8 cellular contexts compared by ENCODE assay signal in the genomic region with DNA sequence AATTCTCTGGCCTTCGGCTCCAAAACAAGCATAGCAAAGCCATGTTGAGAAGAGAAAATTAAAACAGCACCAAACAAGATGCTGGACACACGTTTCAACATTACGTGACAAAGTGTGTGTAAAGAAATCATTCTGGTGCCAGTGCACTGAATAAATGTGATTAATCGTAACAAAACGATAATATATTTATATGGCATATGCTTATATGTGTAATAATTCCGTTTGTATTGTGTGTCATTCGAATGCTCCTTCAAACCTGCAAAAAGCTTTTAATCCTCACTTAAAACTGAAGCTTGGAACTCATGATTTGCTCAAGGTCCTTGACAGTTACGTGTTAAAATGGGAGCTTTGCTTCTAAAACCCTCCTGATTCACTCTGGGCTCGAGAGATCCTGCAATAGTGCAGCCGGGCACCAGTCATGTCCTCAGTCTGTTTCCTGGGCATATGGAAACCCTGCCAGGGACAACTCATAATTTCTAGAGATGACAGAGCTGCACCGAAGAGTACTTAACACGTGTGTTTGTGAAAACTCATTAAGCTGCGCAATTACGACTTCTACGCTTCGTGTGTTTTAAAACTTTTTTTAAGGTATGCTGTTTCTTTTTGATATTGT. TPM values are rescaled to one million over a fixed set of nuclear protein-coding genes. Genes with fewer than 3 reads are reported as not detected.
A peak's percentile ranks its signal among the peaks of the same experiment; 100 is the strongest.
DNase-seq lines count a peak whose midpoint lies in the region; ATAC-seq and TF ChIP-seq lines count a peak whose summit lies in the region.

No MANE protein-coding gene starts in this region.

- peaks cover 43% of the 10 kb centered on the region for H3K36me3 Mint-ChIP-seq in CD8-positive, alpha-beta T cell
- H3K36me3 Mint-ChIP-seq in chondrocyte (ENCODE audit: low read depth) (peaks cover 16% of the 10 kb centered on the region), neural crest cell (ENCODE audit: low read depth) (peaks cover 21% of the 10 kb centered on the region)

- no peaks in the 10 kb centered on the region for H3K27me3 Mint-ChIP-seq in CD8-positive, alpha-beta T cell (ENCODE audit: low read depth)
- H3K27me3 Mint-ChIP-seq in chondrocyte (ENCODE audit: low read depth) (no peaks in the 10 kb centered on the region), neural crest cell (ENCODE audit: low read depth) (peaks cover 4% of the 10 kb centered on the region)

- TF ChIP-seq CTCF in CD8-positive, alpha-beta T cell (IDR thresholded peaks at IDR 0.05), result no peak
- TF ChIP-seq CTCF in LNCaP clone FGC (IDR thresholded peaks at IDR 0.05; ENCODE audit: control insufficient read depth, extremely low read depth, insufficient read depth) (no peak), chondrocyte (IDR thresholded peaks at IDR 0.05) (peak; percentile 48), neural crest cell (conservative IDR thresholded peaks at IDR 0.05) (peak; percentile 27)

- no peak overlapping the region for H3K4me3 ChIP-seq in CD8-positive, alpha-beta T cell (ENCODE audit: low read depth, low read length)
- peak overlapping the region; percentile 90 for H3K4me3 ChIP-seq in LNCaP clone FGC (ENCODE audit: low read depth, low read length)

- peak overlapping the region; percentile 97 for H3K4me3 Mint-ChIP-seq in CD8-positive, alpha-beta T cell
- H3K4me3 Mint-ChIP-seq in chondrocyte (ENCODE audit: unreplicated experiment) (peak overlapping the region; percentile 87), neural crest cell (peak overlapping the region; percentile 99)

- ATAC-seq in CD8-positive, alpha-beta T cell, result no peak

- no peak for DNase-seq in CD8-positive, alpha-beta T cell
- DNase-seq in LNCaP clone FGC (ENCODE audit: low read depth) (no peak), chondrocyte (ENCODE audit: low spot score) (no peak), neural crest cell (ENCODE audit: low read depth, low spot score) (no peak), erythroblast (lab: John Stamatoyannopoulos, UW) (no peak), UCSD-AML1 (lab: John Stamatoyannopoulos, UW; ENCODE audit: unreplicated experiment) (no peak), GM19240 (ENCODE audit: insufficient read length, low spot score) (no peak), NCI-H526 treated with DMSO at 0.1 percent for 48 hours (lab: John Stamatoyannopoulos, UW) (no peak)

- no peaks in the 10 kb centered on the region for H3K9me3 Mint-ChIP-seq in CD8-positive, alpha-beta T cell
- H3K9me3 Mint-ChIP-seq in chondrocyte (ENCODE audit: low read depth) (no peaks in the 10 kb centered on the region), neural crest cell (no peaks in the 10 kb centered on the region)

- H3K27ac Mint-ChIP-seq in CD8-positive, alpha-beta T cell, result peak overlapping the region; percentile 98
- peak overlapping the region; percentile 88 for H3K27ac Mint-ChIP-seq in chondrocyte (ENCODE audit: unreplicated experiment)
- no peak overlapping the region for H3K27ac Mint-ChIP-seq in neural crest cell (ENCODE audit: unreplicated experiment)

- CTCF ChIA-PET in CD8-positive, alpha-beta T cell (lab: Charles Lee), result interaction anchor here (0.5 to 12.2 kb wide), 49 partner anchors 9 to 327 kb away, joined by 3 to 171 read pairs (median 4); a partner anchor contains a TSS

- peaks cover 19% of the 10 kb centered on the region for H3K36me3 ChIP-seq in CD8-positive, alpha-beta T cell (ENCODE audit: insufficient read depth, low read length)

- no peaks in the 10 kb centered on the region for H3K27me3 ChIP-seq in CD8-positive, alpha-beta T cell (ENCODE audit: insufficient read depth, low read length)

- H3K4me1 Mint-ChIP-seq in CD8-positive, alpha-beta T cell (ENCODE audit: low read depth), result peaks cover 43% of the 10 kb centered on the region
- peaks cover 36% of the 10 kb centered on the region for H3K4me1 Mint-ChIP-seq in chondrocyte (ENCODE audit: low read depth)
- H3K4me1 Mint-ChIP-seq in neural crest cell, result peaks cover 31% of the 10 kb centered on the region

- TF ChIP-seq POLR2A in erythroblast (IDR thresholded peaks at IDR 0.05; ENCODE audit: low read length), result no peak

- intact Hi-C loops in CD8-positive, alpha-beta T cell (cut with DNase I, micrococcal nuclease), result loop anchor here (1.0 to 5.0 kb wide), 13 partner anchors 13 to 763 kb away; a partner anchor contains a TSS

- H3K4me1 ChIP-seq in CD8-positive, alpha-beta T cell (ENCODE audit: insufficient read depth, low read length), result peaks cover 29% of the 10 kb centered on the region

- no peak overlapping the region for H3K27ac ChIP-seq in CD8-positive, alpha-beta T cell (ENCODE audit: low read depth, low read length)

- POLR2A ChIA-PET in CD8-positive, alpha-beta T cell (lab: Charles Lee), result interaction anchor here (0.6 to 4.7 kb wide), 28 partner anchors 9 to 729 kb away, joined by 3 to 88 read pairs (median 5); a partner anchor contains a TSS

- no peaks in the 10 kb centered on the region for H3K9me3 ChIP-seq in CD8-positive, alpha-beta T cell (ENCODE audit: low read length)

RNA-seq across cellular contexts. Expression of a gene that starts 0.7 kb away (rescaled TPM):
- 100 to 1,000 TPM; 174 to 199 TPM for total RNA-seq in CD8-positive, alpha-beta T cell
- total RNA-seq in chondrocyte, result 69.5 to 103 TPM (median 76.0 TPM) in 3 replicates
- total RNA-seq in neural crest cell, result 154 and 163 TPM in 2 replicates

RNA-seq across cellular contexts. Expression of a gene that starts 30.2 kb away (rescaled TPM):
- 10 to 100 TPM; 16.4 to 20.1 TPM for total RNA-seq in CD8-positive, alpha-beta T cell
- total RNA-seq in chondrocyte (50.6 to 54.0 TPM (median 52.4 TPM) in 3 replicates), neural crest cell (77.1 and 80.2 TPM in 2 replicates)

RNA-seq across cellular contexts. Expression of a gene that starts 39.9 kb away (rescaled TPM):
- total RNA-seq in CD8-positive, alpha-beta T cell, result 100 to 1,000 TPM in 1 of 2 experiments, 10 to 100 TPM in 1; 97.4 to 109 TPM
- total RNA-seq in chondrocyte (21.3 to 23.5 TPM (median 23.0 TPM) in 3 replicates), neural crest cell (41.3 and 43.1 TPM in 2 replicates)

RNA-seq across cellular contexts. Expression of a gene that starts 44.8 kb away (rescaled TPM):
- total RNA-seq in CD8-positive, alpha-beta T cell, result 10 to 100 TPM; 80.0 to 83.1 TPM
- 0.05 TPM in 1 of 3 replicates, not detected in the others for total RNA-seq in chondrocyte
- not detected in 2 replicates for total RNA-seq in neural crest cell

RNA-seq across cellular contexts. Expression of a gene that starts 59.8 kb away (rescaled TPM):
- total RNA-seq in CD8-positive, alpha-beta T cell, result not detected
- not detected in 3 replicates for total RNA-seq in chondrocyte
- not detected in 2 replicates for total RNA-seq in neural crest cell

Comparison
In these comparisons a context has a peak if more than half of its experiments do, and no peak if none do; other contexts are left out.
1. CTCF ChIP-seq: peak in chondrocyte (single experiment) and neural crest cell (single experiment); none in CD8-positive, alpha-beta T cell (single experiment) and LNCaP clone FGC (single experiment).
2. Peak in every context shown above with its lines, with median percentiles within 50 percentile points of each other: H3K4me3 Mint-ChIP-seq.